1 cellular context compared by ENCODE assay signal in genomic region chr17:1290676-1291075, GRCh38.
TF ChIP-seq lines count a peak whose summit lies in the region.

No MANE protein-coding gene starts in this region.

TF ChIP-seq in HepG2, 621 proteins besides CTCF, POLR2A, EP300 and RAD21:
- TF ChIP-seq CHD2 (IDR thresholded peaks at IDR 0.05; ENCODE audit: low read depth, low read length) (peak; percentile 74), ZBTB46 (CRISPR knock-in tag; IDR thresholded peaks at IDR 0.05; ENCODE audit: borderline replicate concordance) (no peak), ZBTB33 (CRISPR knock-in tag; IDR thresholded peaks at IDR 0.05) (no peak)
